19 cellular contexts compared by ENCODE assay signal in the genomic region with DNA sequence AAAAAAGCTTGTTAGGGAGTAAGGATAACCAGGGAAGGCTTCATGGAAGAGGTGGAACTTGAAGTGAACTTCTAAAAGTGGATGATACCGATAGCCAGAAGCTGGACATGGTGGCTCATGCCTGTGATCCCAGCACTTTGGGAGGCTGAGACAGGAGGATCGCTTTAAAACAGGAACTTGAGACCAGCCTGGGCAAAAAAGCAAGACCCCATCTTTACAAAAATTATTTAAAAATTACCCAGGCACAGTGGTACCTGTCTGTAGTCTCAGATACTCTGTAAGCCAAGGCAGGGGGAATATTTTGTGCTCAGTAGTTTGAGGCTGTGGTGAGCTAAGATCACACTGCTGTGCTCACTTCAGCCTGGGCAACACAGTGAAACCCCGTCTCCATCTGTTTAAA. TPM values are rescaled to one million over a fixed set of nuclear protein-coding genes. Genes with fewer than 3 reads are reported as not detected.
DNase-seq lines count a peak whose midpoint lies in the region; ATAC-seq and TF ChIP-seq lines count a peak whose summit lies in the region.
"Had no signal": no experiment of that assay in that cellular context is flagged by ENCODE, and none has a peak within 500 bp of the region (broad histone marks: within the 10 kb centered on the region; RNA-seq: fewer than 3 reads in every experiment).

No MANE protein-coding gene starts in this region.

- H3K4me1 ChIP-seq in CD8-positive, alpha-beta T cell (ENCODE audit: insufficient read depth, low read length): no peaks in the 10 kb centered on the region
- no peaks in the 10 kb centered on the region for H3K4me1 ChIP-seq in naive thymus-derived CD4-positive, alpha-beta T cell (ENCODE audit: control insufficient read depth in 2 of 2, insufficient read depth in 2 of 2, low read length in 2 of 2)

- no peak for DNase-seq in activated T-cell treated with anti-CD3 and anti-CD28 coated beads, Interleukin-2, amount 50 U/mL, for 72 hours
- DNase-seq in activated T-cell treated with anti-CD3 and anti-CD28 coated beads, Interleukin-2, amount 50 U/mL, for 24 hours: no peak
- no peak for DNase-seq in CD8-positive, alpha-beta T cell
- DNase-seq in naive thymus-derived CD4-positive, alpha-beta T cell: no peak
- no peak for DNase-seq in GM19240 (ENCODE audit: insufficient read length, low spot score)
- DNase-seq in D341Med (ENCODE audit: low spot score): no peak
- DNase-seq in brain microvascular endothelial cell: no peak
- DNase-seq: AML-193, DMS53, DND-41, EL, IMR-90, KBM-7 had no signal

- H3K27ac Mint-ChIP-seq in activated T-cell treated with anti-CD3 and anti-CD28 coated beads, Interleukin-2, amount 50 U/mL, for 72 hours: peak overlapping the region; percentile 6
- no peak overlapping the region for H3K27ac Mint-ChIP-seq in activated T-cell treated with anti-CD3 and anti-CD28 coated beads, Interleukin-2, amount 50 U/mL, for 24 hours
- H3K27ac Mint-ChIP-seq in CD8-positive, alpha-beta T cell: peak overlapping the region; percentile 76
- H3K27ac Mint-ChIP-seq in activated T-helper 17 cell treated with anti-CD3 and anti-CD28 coated beads, Interleukin-2, amount 50 U/mL, for 72 hours: peak overlapping the region; percentile 43
- H3K27ac Mint-ChIP-seq in naive thymus-derived CD4-positive, alpha-beta T cell: peak overlapping the region in 5 of 9 donors; percentile 9 to 81 (median 67)
- H3K27ac Mint-ChIP-seq: GM23338 had no signal

- ATAC-seq in activated T-cell treated with anti-CD3 and anti-CD28 coated beads, Interleukin-2, amount 50 U/mL, for 72 hours (replicated peaks in 1 of 2): no peak
- no peak for ATAC-seq in CD8-positive, alpha-beta T cell
- ATAC-seq in activated T-helper 17 cell treated with anti-CD3 and anti-CD28 coated beads, Interleukin-2, amount 50 U/mL, for 72 hours (replicated peaks): no peak
- no peak for ATAC-seq in naive thymus-derived CD4-positive, alpha-beta T cell
- ATAC-seq: A549, GM23338, HCT116 had no signal

- H3K27me3 Mint-ChIP-seq in activated T-cell treated with anti-CD3 and anti-CD28 coated beads, Interleukin-2, amount 50 U/mL, for 72 hours (ENCODE audit: low read depth): no peaks in the 10 kb centered on the region
- H3K27me3 Mint-ChIP-seq in activated T-cell treated with anti-CD3 and anti-CD28 coated beads, Interleukin-2, amount 50 U/mL, for 24 hours: no peaks in the 10 kb centered on the region
- no peaks in the 10 kb centered on the region for H3K27me3 Mint-ChIP-seq in CD8-positive, alpha-beta T cell (ENCODE audit: low read depth)
- no peaks in the 10 kb centered on the region for H3K27me3 Mint-ChIP-seq in activated T-helper 17 cell treated with anti-CD3 and anti-CD28 coated beads, Interleukin-2, amount 50 U/mL, for 72 hours
- no peaks in the 10 kb centered on the region for H3K27me3 Mint-ChIP-seq in naive thymus-derived CD4-positive, alpha-beta T cell

- in situ Hi-C loops in brain microvascular endothelial cell (cut with HindIII; ENCODE audit: low pct_ligation_motif_present, low sequenced_read_pairs): no loop called here

- intact Hi-C loops in CD8-positive, alpha-beta T cell (cut with DNase I, micrococcal nuclease): no loop called here
- intact Hi-C loops in naive thymus-derived CD4-positive, alpha-beta T cell (cut with micrococcal nuclease): no loop called here

- CTCF ChIA-PET in CD8-positive, alpha-beta T cell (lab: Charles Lee): no interaction called here
- CTCF ChIA-PET in naive thymus-derived CD4-positive, alpha-beta T cell (lab: Charles Lee): no interaction called here

- H3K4me3 Mint-ChIP-seq in activated T-cell treated with anti-CD3 and anti-CD28 coated beads, Interleukin-2, amount 50 U/mL, for 72 hours: no peak overlapping the region
- H3K4me3 Mint-ChIP-seq in activated T-cell treated with anti-CD3 and anti-CD28 coated beads, Interleukin-2, amount 50 U/mL, for 24 hours: no peak overlapping the region
- no peak overlapping the region for H3K4me3 Mint-ChIP-seq in CD8-positive, alpha-beta T cell
- no peak overlapping the region for H3K4me3 Mint-ChIP-seq in activated T-helper 17 cell treated with anti-CD3 and anti-CD28 coated beads, Interleukin-2, amount 50 U/mL, for 72 hours
- H3K4me3 Mint-ChIP-seq in naive thymus-derived CD4-positive, alpha-beta T cell: no peak overlapping the region
- H3K4me3 Mint-ChIP-seq: CD14-positive monocyte, GM23338 had no signal

- no peak for TF ChIP-seq CTCF in CD8-positive, alpha-beta T cell (IDR thresholded peaks at IDR 0.05)
- TF ChIP-seq CTCF in brain microvascular endothelial cell (IDR thresholded peaks at IDR 0.05; ENCODE audit: low read depth, low read length, missing control alignments): no peak

- H3K9me3 ChIP-seq in CD8-positive, alpha-beta T cell (ENCODE audit: low read length): no peaks in the 10 kb centered on the region
- H3K9me3 ChIP-seq in naive thymus-derived CD4-positive, alpha-beta T cell (ENCODE audit: control insufficient read depth in 2 of 3, low read length in 3 of 3): no peaks in the 10 kb centered on the region
- H3K9me3 ChIP-seq: A549 had no signal

- no peak overlapping the region for H3K27ac ChIP-seq in CD8-positive, alpha-beta T cell (ENCODE audit: low read depth, low read length)
- no peak overlapping the region for H3K27ac ChIP-seq in naive thymus-derived CD4-positive, alpha-beta T cell (ENCODE audit: low read depth, low read length)
- H3K27ac ChIP-seq in brain microvascular endothelial cell: no peak overlapping the region
- H3K27ac ChIP-seq: 22Rv1, A549 had no signal

- H3K36me3 Mint-ChIP-seq in activated T-cell treated with anti-CD3 and anti-CD28 coated beads, Interleukin-2, amount 50 U/mL, for 72 hours (ENCODE audit: insufficient read depth in 2 of 2): peaks cover 1 to 31% of the 10 kb centered on the region in 2 donors
- H3K36me3 Mint-ChIP-seq in activated T-cell treated with anti-CD3 and anti-CD28 coated beads, Interleukin-2, amount 50 U/mL, for 24 hours (ENCODE audit: low read depth): peaks cover 90% of the 10 kb centered on the region
- H3K36me3 Mint-ChIP-seq in CD8-positive, alpha-beta T cell: peaks cover 76% of the 10 kb centered on the region
- peaks cover 96% of the 10 kb centered on the region for H3K36me3 Mint-ChIP-seq in activated T-helper 17 cell treated with anti-CD3 and anti-CD28 coated beads, Interleukin-2, amount 50 U/mL, for 72 hours (ENCODE audit: low read depth)
- H3K36me3 Mint-ChIP-seq in naive thymus-derived CD4-positive, alpha-beta T cell: peaks cover 3 to 52% (median 29%) of the 10 kb centered on the region in 5 donors

- no peak overlapping the region for H3K4me3 ChIP-seq in CD8-positive, alpha-beta T cell (ENCODE audit: low read depth, low read length)
- no peak overlapping the region for H3K4me3 ChIP-seq in naive thymus-derived CD4-positive, alpha-beta T cell (ENCODE audit: low read length)
- no peak overlapping the region for H3K4me3 ChIP-seq in brain microvascular endothelial cell (ENCODE audit: low read depth, low read length)
- H3K4me3 ChIP-seq: A549, GM23338 had no signal

- H3K4me1 Mint-ChIP-seq in activated T-cell treated with anti-CD3 and anti-CD28 coated beads, Interleukin-2, amount 50 U/mL, for 72 hours (ENCODE audit: low read depth): peaks cover 19% of the 10 kb centered on the region
- peaks cover 34% of the 10 kb centered on the region for H3K4me1 Mint-ChIP-seq in activated T-cell treated with anti-CD3 and anti-CD28 coated beads, Interleukin-2, amount 50 U/mL, for 24 hours (ENCODE audit: low read depth)
- H3K4me1 Mint-ChIP-seq in CD8-positive, alpha-beta T cell (ENCODE audit: low read depth): peaks cover 36% of the 10 kb centered on the region
- peaks cover 12% of the 10 kb centered on the region for H3K4me1 Mint-ChIP-seq in activated T-helper 17 cell treated with anti-CD3 and anti-CD28 coated beads, Interleukin-2, amount 50 U/mL, for 72 hours
- peaks cover 5 to 57% (median 40%) of the 10 kb centered on the region in 7 donors for H3K4me1 Mint-ChIP-seq in naive thymus-derived CD4-positive, alpha-beta T cell
- H3K4me1 Mint-ChIP-seq: GM23338 had no signal

- no peaks in the 10 kb centered on the region for H3K9me3 Mint-ChIP-seq in activated T-cell treated with anti-CD3 and anti-CD28 coated beads, Interleukin-2, amount 50 U/mL, for 72 hours
- H3K9me3 Mint-ChIP-seq in activated T-cell treated with anti-CD3 and anti-CD28 coated beads, Interleukin-2, amount 50 U/mL, for 24 hours: no peaks in the 10 kb centered on the region
- H3K9me3 Mint-ChIP-seq in CD8-positive, alpha-beta T cell: no peaks in the 10 kb centered on the region
- no peaks in the 10 kb centered on the region for H3K9me3 Mint-ChIP-seq in activated T-helper 17 cell treated with anti-CD3 and anti-CD28 coated beads, Interleukin-2, amount 50 U/mL, for 72 hours
- no peaks in the 10 kb centered on the region for H3K9me3 Mint-ChIP-seq in naive thymus-derived CD4-positive, alpha-beta T cell
- H3K9me3 Mint-ChIP-seq: CD14-positive monocyte, GM23338 had no signal

- POLR2A ChIA-PET in CD8-positive, alpha-beta T cell (lab: Charles Lee): interaction anchor here (0.6 to 2.1 kb wide), 2 partner anchors 8 to 10 kb away, joined by 6 to 8 read pairs; partner anchors contain the start of gene PAPOLG
- POLR2A ChIA-PET in naive thymus-derived CD4-positive, alpha-beta T cell (lab: Charles Lee): interaction anchor here (0.9 to 2.2 kb wide), 2 partner anchors 10 to 215 kb away, joined by 3 to 7 read pairs; partner anchors contain the start of gene PAPOLG

- H3K27me3 ChIP-seq in CD8-positive, alpha-beta T cell (ENCODE audit: insufficient read depth, low read length): no peaks in the 10 kb centered on the region
- no peaks in the 10 kb centered on the region for H3K27me3 ChIP-seq in naive thymus-derived CD4-positive, alpha-beta T cell (ENCODE audit: control insufficient read depth in 2 of 2, insufficient read depth in 2 of 2, low read length in 2 of 2)
- H3K27me3 ChIP-seq in brain microvascular endothelial cell (replicated peaks): no peaks in the 10 kb centered on the region

- H3K36me3 ChIP-seq in CD8-positive, alpha-beta T cell (ENCODE audit: insufficient read depth, low read length): peaks cover 40% of the 10 kb centered on the region
- H3K36me3 ChIP-seq in naive thymus-derived CD4-positive, alpha-beta T cell (ENCODE audit: control insufficient read depth in 2 of 3, insufficient read depth in 3 of 3, low read length in 3 of 3): peaks cover 19 to 83% (median 21%) of the 10 kb centered on the region in 3 experiments
- H3K36me3 ChIP-seq in brain microvascular endothelial cell (replicated peaks): peaks cover 39% of the 10 kb centered on the region

RNA-seq across cellular contexts. Expression of gene PAPOLG, which starts 10.2 kb away (rescaled TPM):
- total RNA-seq in activated T-cell treated with anti-CD3 and anti-CD28 coated beads, Interleukin-2, amount 50 U/mL, for 72 hours: 10 to 100 TPM; 18.3 to 22.9 TPM
- total RNA-seq in CD8-positive, alpha-beta T cell: 10 to 100 TPM; 19.1 to 22.3 TPM
- total RNA-seq in activated T-helper 17 cell treated with anti-CD3 and anti-CD28 coated beads, Interleukin-2, amount 50 U/mL, for 72 hours: 10 to 100 TPM; 10.7 to 15.8 TPM
- 10 to 100 TPM; 15.1 to 42.4 (median 22.9) TPM for total RNA-seq in naive thymus-derived CD4-positive, alpha-beta T cell
- polyA plus RNA-seq in naive thymus-derived CD4-positive, alpha-beta T cell: 10 to 100 TPM; 14.9 to 20.4 TPM
